1 cellular context compared by ENCODE assay signal in genomic region chr19:30214651-30215051, GRCh38.
TF ChIP-seq lines count a peak whose summit lies in the region.

No MANE protein-coding gene starts in this region.

TF ChIP-seq in SK-N-SH, 30 proteins besides CTCF, POLR2A, EP300 and RAD21 (continued from another document):
- no peak for TF ChIP-seq REST (IDR thresholded peaks at IDR 0.05; ENCODE audit: low read depth, low read length)
- no peak for TF ChIP-seq FOSL2 (IDR thresholded peaks at IDR 0.05; ENCODE audit: borderline replicate concordance, low read depth)
